In genomic region chr1:159015440-159015909, GRCh38 we compare ENCODE assay signal across 9 cellular contexts. TPM values are rescaled to one million over a fixed set of nuclear protein-coding genes. Genes with fewer than 3 reads are reported as not detected.
DNase-seq lines count a peak whose midpoint lies in the region; ATAC-seq and TF ChIP-seq lines count a peak whose summit lies in the region.
"Had no signal": no experiment of that assay in that cellular context is flagged by ENCODE, and none has a peak within 500 bp of the region (broad histone marks: within the 10 kb centered on the region; RNA-seq: fewer than 3 reads in every experiment).

No MANE protein-coding gene starts in this region.

- no peak overlapping the region for H3K9ac ChIP-seq in Karpas-422 (ENCODE audit: low read length)

- H3K79me2 ChIP-seq in Karpas-422 (ENCODE audit: low read length): peaks cover 3% of the 10 kb centered on the region; the same call in 1 of the 2 replicates

- H3K4me2 ChIP-seq in Karpas-422 (ENCODE audit: low read depth, low read length, poor library complexity, severe bottlenecking): no peak overlapping the region

- H3K4me1 ChIP-seq in breast epithelium (no peaks in the 10 kb centered on the region), right lobe of liver (peaks cover 0 to 6% (median 0%) of the 10 kb centered on the region in 4 donors), Karpas-422 (ENCODE audit: low read length) (peaks cover 14% of the 10 kb centered on the region)

- ATAC-seq in GM19372 (IDR thresholded peaks at IDR 0.05; ENCODE audit: low read depth, unreplicated experiment) (peak; percentile 95), HG03457 (IDR thresholded peaks at IDR 0.05; ENCODE audit: unreplicated experiment) (peak; percentile 83), right lobe of liver (peak; percentile 89 to 92 (median 90))

- no peaks in the 10 kb centered on the region for H3K36me3 ChIP-seq in breast epithelium
- H3K36me3 ChIP-seq in right lobe of liver: peaks cover 0 to 9% (median 3%) of the 10 kb centered on the region in 4 donors
- H3K36me3 ChIP-seq in Karpas-422 (ENCODE audit: insufficient read depth, low read length): no peaks in the 10 kb centered on the region

- no peak overlapping the region for H2AFZ ChIP-seq in Karpas-422 (ENCODE audit: low read length)

- TF ChIP-seq CTCF in breast epithelium (IDR thresholded peaks at IDR 0.05) (no peak), right lobe of liver (IDR thresholded peaks at IDR 0.05) (no peak)

- no peak for TF ChIP-seq POLR2A in breast epithelium (IDR thresholded peaks at IDR 0.05)
- peak; percentile 18 for TF ChIP-seq POLR2A in right lobe of liver (IDR thresholded peaks at IDR 0.05)

- no peaks in the 10 kb centered on the region for H4K20me1 ChIP-seq in Karpas-422 (ENCODE audit: insufficient read depth, low read depth, low read length)

- H3K27ac ChIP-seq in breast epithelium (peak overlapping the region; percentile 66 to 82), right lobe of liver (peak overlapping the region; percentile 7 to 41 (median 31)), Karpas-422 (ENCODE audit: low read length) (no peak overlapping the region)

- H3K9me3 ChIP-seq in breast epithelium (no peaks in the 10 kb centered on the region), right lobe of liver (no peaks in the 10 kb centered on the region), Karpas-422 (ENCODE audit: low read length) (no peaks in the 10 kb centered on the region)
- H3K9me3 ChIP-seq: thyroid gland had no signal

- DNase-seq in Ammon's horn (ENCODE audit: low spot score) (peak; percentile 83), T-helper 9 cell (peak; percentile 45), breast epithelium (ENCODE audit: low spot score in 2 of 2) (peak in 1 of 2 donors; percentile 53), right lobe of liver (peak; percentile 38 to 62 (median 56)), Karpas-422 (no peak)
- DNase-seq in stimulated activated CD8-positive, alpha-beta memory T cell treated with anti-CD3 and anti-CD28 coated beads, Interleukin-7, amount 100 ng/mL, for 1 hour (ENCODE audit: low read depth in 2 of 2): peak; percentile 33 to 39

- intact Hi-C loops in breast epithelium (cut with DNase I; ENCODE audit: low total_unique reads): no loop called here
- intact Hi-C loops in right lobe of liver (cut with DNase I): no loop called here

- 17% methylated on average over 4 of the region's 4 CpGs for WGBS in right lobe of liver (ENCODE audit: insufficient coverage, low coverage, low lambda C conversion rate, missing lambda C conversion rate)

- H3K9me2 ChIP-seq in Karpas-422 (replicated peaks; ENCODE audit: insufficient read depth, low read length): no peaks in the 10 kb centered on the region

- peak overlapping the region in 1 of 3 donors; percentile 53 for H3K4me3 ChIP-seq in breast epithelium
- H3K4me3 ChIP-seq in right lobe of liver: no peak overlapping the region
- no peak overlapping the region for H3K4me3 ChIP-seq in Karpas-422 (ENCODE audit: low read length)
- H3K4me3 ChIP-seq: thyroid gland had no signal

- H3K27me3 ChIP-seq in breast epithelium: no peaks in the 10 kb centered on the region
- H3K27me3 ChIP-seq in right lobe of liver: no peaks in the 10 kb centered on the region
- H3K27me3 ChIP-seq in Karpas-422 (ENCODE audit: low read length): no peaks in the 10 kb centered on the region
- H3K27me3 ChIP-seq: thyroid gland had no signal

RNA-seq across cellular contexts. Expression of gene IFI16, which starts 5.8 kb away (rescaled TPM):
- 100 to 1,000 TPM in 2 of 3 donors, 10 to 100 TPM in 1; 96.2 to 132 (median 109) TPM for total RNA-seq in breast epithelium
- 10 to 100 TPM in 2 of 6 experiments, 1 to 10 TPM in 4; 3.3 to 20.3 (median 9.1) TPM for total RNA-seq in right lobe of liver
- 31.9 and 36.3 TPM in 2 replicates for total RNA-seq in Karpas-422 (2014; rRNA removed; shearing (Covaris generic); ENCODE audit: low replicate concordance)
